Comparison of ENCODE assay signal across 11 cellular contexts in the genomic region with DNA sequence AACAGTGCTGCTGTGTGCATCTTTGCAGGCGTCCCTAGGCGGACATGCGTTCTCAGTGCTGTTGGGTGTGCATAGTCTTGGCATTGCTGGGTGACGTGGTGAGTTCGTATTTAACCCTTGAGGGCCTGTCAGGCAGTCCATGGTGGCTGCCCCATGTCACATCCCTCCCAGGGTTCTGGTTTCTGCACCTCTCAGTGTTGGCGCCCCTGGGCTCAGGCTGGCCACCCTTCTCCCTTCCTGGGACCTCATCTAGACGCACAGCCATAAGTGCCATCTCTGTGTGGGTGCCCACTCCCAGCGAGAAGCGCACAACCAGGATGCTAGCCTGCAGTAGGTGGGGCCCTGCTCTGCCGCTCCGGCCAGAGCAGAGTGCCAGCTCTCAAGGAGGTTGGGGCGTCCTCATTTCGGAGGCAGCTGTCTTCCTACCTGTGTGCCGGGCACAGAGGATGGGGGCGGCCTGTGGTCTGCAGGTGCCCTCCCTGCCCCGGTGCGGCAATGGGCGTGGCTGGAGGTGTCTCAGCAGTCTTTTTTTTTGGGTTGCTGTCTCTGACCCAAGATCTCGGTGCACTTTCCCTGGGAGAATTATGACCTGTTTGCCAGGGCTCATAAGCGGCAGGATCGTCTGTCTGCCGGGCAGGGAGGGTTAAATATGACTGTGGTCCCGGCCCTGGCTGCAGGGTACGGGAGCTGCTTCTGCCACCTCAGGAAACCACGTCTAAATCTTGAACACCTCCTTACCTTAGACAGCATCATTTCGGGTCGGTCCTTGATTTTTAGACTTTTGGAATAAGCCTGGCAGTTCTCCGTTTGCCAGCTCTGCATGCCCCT. TPM values are rescaled to one million over a fixed set of nuclear protein-coding genes. Genes with fewer than 3 reads are reported as not detected.
DNase-seq lines count a peak whose midpoint lies in the region; ATAC-seq and TF ChIP-seq lines count a peak whose summit lies in the region.
"Had no signal": no experiment of that assay in that cellular context is flagged by ENCODE, and none has a peak within 500 bp of the region (broad histone marks: within the 10 kb centered on the region; RNA-seq: fewer than 3 reads in every experiment).

No MANE protein-coding gene starts in this region.

- peak overlapping the region in 3 of 4 donors; percentile 1 to 37 (median 16) for H3K4me3 ChIP-seq in esophagus squamous epithelium

- peaks cover 0 to 8% (median 0%) of the 10 kb centered on the region in 3 donors for H3K36me3 ChIP-seq in esophagus squamous epithelium
- H3K36me3 ChIP-seq: heart left ventricle had no signal

- CTCF ChIA-PET in WTC11 (lab: Charles Lee) = no interaction called here

- TF ChIP-seq CTCF in WTC11 (IDR thresholded peaks at IDR 0.05) (no peak), esophagus squamous epithelium (IDR thresholded peaks at IDR 0.05) (no peak)

- ATAC-seq in GM18868 (IDR thresholded peaks at IDR 0.05; ENCODE audit: unreplicated experiment) (peak; percentile 3), WTC11 (no peak), sciatic nerve (no peak), HG02623 (IDR thresholded peaks at IDR 0.05; ENCODE audit: unreplicated experiment) (no peak), HG03039 (IDR thresholded peaks at IDR 0.05; ENCODE audit: unreplicated experiment) (no peak), GM19324 (IDR thresholded peaks at IDR 0.05; ENCODE audit: low FRiP score, unreplicated experiment) (no peak)
- ATAC-seq: heart left ventricle had no signal

- no peak overlapping the region for H3K27ac Mint-ChIP-seq in WTC11

- no peak for TF ChIP-seq POLR2A in esophagus squamous epithelium (IDR thresholded peaks at IDR 0.05)

- no peaks in the 10 kb centered on the region for H3K9me3 Mint-ChIP-seq in WTC11

- WGBS in esophagus squamous epithelium, 2 donors = 52% methylated on average over 10 to 17 of the region's 28 CpGs

- no peaks in the 10 kb centered on the region for H3K36me3 Mint-ChIP-seq in WTC11

- H3K27me3 ChIP-seq in esophagus squamous epithelium = no peaks in the 10 kb centered on the region
- H3K27me3 ChIP-seq: heart left ventricle had no signal

- peak; percentile 3 for DNase-seq in WTC11 (ENCODE audit: low spot score)
- DNase-seq in esophagus squamous epithelium (lab: John Stamatoyannopoulos, UW) = no peak
- DNase-seq in sciatic nerve (ENCODE audit: low spot score) = peak; percentile 51
- DNase-seq in NCI-H1105 treated with DMSO at 0.1 percent for 48 hours (lab: John Stamatoyannopoulos, UW) = no peak
- DNase-seq: dermis blood vessel endothelial cell, SW 1271 had no signal

- intact Hi-C loops in esophagus squamous epithelium (cut with DNase I) = no loop called here
- intact Hi-C loops in sciatic nerve (cut with DNase I) = no loop called here

- no peaks in the 10 kb centered on the region for H3K27me3 Mint-ChIP-seq in WTC11 (ENCODE audit: low read depth)

- H3K4me1 Mint-ChIP-seq in WTC11 = peaks cover 32% of the 10 kb centered on the region

- no peak overlapping the region for H3K4me3 Mint-ChIP-seq in WTC11

- no peak overlapping the region for H3K27ac ChIP-seq in esophagus squamous epithelium
- H3K27ac ChIP-seq: heart left ventricle had no signal

- H3K4me1 ChIP-seq in esophagus squamous epithelium = peaks cover 40 to 86% (median 50%) of the 10 kb centered on the region in 3 donors

- no peaks in the 10 kb centered on the region for H3K9me3 ChIP-seq in esophagus squamous epithelium
- H3K9me3 ChIP-seq: heart left ventricle had no signal

- POLR2A ChIA-PET in WTC11 (lab: Charles Lee) = no interaction called here

TF ChIP-seq in WTC11, 78 proteins besides CTCF, POLR2A, EP300 and RAD21:
- TF ChIP-seq CDX4 (CRISPR knock-in tag; IDR thresholded peaks at IDR 0.05; ENCODE audit: borderline replicate concordance) (no peak), NFATC4 (CRISPR knock-in tag; IDR thresholded peaks at IDR 0.05) (no peak), ZBTB21 (CRISPR knock-in tag; IDR thresholded peaks at IDR 0.05; ENCODE audit: borderline replicate concordance) (no peak), FOXP1 (CRISPR knock-in tag; IDR thresholded peaks at IDR 0.05; ENCODE audit: borderline replicate concordance) (no peak), ATF1 (CRISPR knock-in tag; IDR thresholded peaks at IDR 0.05) (no peak), TCF7 (CRISPR knock-in tag; IDR thresholded peaks at IDR 0.05; ENCODE audit: low read depth) (no peak), ELF4 (CRISPR knock-in tag; IDR thresholded peaks at IDR 0.05; ENCODE audit: low read depth) (no peak)
- TF ChIP-seq, protein P1, sequence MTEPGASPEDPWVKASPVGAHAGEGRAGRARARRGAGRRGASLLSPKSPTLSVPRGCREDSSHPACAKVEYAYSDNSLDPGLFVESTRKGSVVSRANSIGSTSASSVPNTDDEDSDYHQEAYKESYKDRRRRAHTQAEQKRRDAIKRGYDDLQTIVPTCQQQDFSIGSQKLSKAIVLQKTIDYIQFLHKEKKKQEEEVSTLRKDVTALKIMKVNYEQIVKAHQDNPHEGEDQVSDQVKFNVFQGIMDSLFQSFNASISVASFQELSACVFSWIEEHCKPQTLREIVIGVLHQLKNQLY (CRISPR knock-in tag; IDR thresholded peaks at IDR 0.05) = no peak
- TF ChIP-seq, protein P2, sequence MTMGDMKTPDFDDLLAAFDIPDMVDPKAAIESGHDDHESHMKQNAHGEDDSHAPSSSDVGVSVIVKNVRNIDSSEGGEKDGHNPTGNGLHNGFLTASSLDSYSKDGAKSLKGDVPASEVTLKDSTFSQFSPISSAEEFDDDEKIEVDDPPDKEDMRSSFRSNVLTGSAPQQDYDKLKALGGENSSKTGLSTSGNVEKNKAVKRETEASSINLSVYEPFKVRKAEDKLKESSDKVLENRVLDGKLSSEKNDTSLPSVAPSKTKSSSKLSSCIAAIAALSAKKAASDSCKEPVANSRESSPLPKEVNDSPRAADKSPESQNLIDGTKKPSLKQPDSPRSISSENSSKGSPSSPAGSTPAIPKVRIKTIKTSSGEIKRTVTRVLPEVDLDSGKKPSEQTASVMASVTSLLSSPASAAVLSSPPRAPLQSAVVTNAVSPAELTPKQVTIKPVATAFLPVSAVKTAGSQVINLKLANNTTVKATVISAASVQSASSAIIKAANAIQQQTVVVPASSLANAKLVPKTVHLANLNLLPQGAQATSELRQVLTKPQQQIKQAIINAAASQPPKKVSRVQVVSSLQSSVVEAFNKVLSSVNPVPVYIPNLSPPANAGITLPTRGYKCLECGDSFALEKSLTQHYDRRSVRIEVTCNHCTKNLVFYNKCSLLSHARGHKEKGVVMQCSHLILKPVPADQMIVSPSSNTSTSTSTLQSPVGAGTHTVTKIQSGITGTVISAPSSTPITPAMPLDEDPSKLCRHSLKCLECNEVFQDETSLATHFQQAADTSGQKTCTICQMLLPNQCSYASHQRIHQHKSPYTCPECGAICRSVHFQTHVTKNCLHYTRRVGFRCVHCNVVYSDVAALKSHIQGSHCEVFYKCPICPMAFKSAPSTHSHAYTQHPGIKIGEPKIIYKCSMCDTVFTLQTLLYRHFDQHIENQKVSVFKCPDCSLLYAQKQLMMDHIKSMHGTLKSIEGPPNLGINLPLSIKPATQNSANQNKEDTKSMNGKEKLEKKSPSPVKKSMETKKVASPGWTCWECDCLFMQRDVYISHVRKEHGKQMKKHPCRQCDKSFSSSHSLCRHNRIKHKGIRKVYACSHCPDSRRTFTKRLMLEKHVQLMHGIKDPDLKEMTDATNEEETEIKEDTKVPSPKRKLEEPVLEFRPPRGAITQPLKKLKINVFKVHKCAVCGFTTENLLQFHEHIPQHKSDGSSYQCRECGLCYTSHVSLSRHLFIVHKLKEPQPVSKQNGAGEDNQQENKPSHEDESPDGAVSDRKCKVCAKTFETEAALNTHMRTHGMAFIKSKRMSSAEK (CRISPR knock-in tag; IDR thresholded peaks at IDR 0.05; ENCODE audit: borderline replicate concordance) = no peak

RNA-seq across cellular contexts. Expression of gene INPP5A, which starts 6.5 kb away (rescaled TPM):
- total RNA-seq in WTC11 (2021) = 20.0 to 22.1 TPM (median 21.5 TPM) in 3 replicates
- total RNA-seq in esophagus squamous epithelium = 10 to 100 TPM; 16.9 to 58.2 (median 29.5) TPM
- total RNA-seq in sciatic nerve = 54.3 TPM

Comparison
In these comparisons a context has a peak if more than half of its experiments do, and no peak if none do; other contexts are left out.
1. DNase-seq: peak in WTC11 (single experiment) and sciatic nerve (single experiment); none in esophagus squamous epithelium (single experiment) and NCI-H1105 treated with DMSO at 0.1 percent for 48 hours (single experiment).